ENCODE assay signal across 19 cellular contexts in genomic region chr7:155340071-155340531, GRCh38. TPM values are rescaled to one million over a fixed set of nuclear protein-coding genes. Genes with fewer than 3 reads are reported as not detected.
DNase-seq lines count a peak whose midpoint lies in the region; ATAC-seq, FAIRE-seq and TF ChIP-seq lines count a peak whose summit lies in the region.
"Had no signal": no experiment of that assay in that cellular context is flagged by ENCODE, and none has a peak within 500 bp of the region (broad histone marks: within the 10 kb centered on the region; RNA-seq: fewer than 3 reads in every experiment).

No MANE protein-coding gene starts in this region.

- no peak overlapping the region for H3K9ac ChIP-seq in HepG2 (ENCODE audit: insufficient read depth, low read depth, low read length)
- no peak overlapping the region for H3K9ac ChIP-seq in H1 (replicated peaks in 1 of 4; ENCODE audit: extremely low read depth in 1 of 4, low read depth in 3 of 4, low read length in 3 of 4)

- no TSS peak for BruUV-seq in HepG2 (replicated peaks; lab: Mats Ljungman, UMichigan)

- H2BK120ac ChIP-seq in H1 (replicated peaks; ENCODE audit: low read depth, low read length), result no peak overlapping the region

- H2BK15ac ChIP-seq in H1 (ENCODE audit: low read length), result no peak overlapping the region

- no peak overlapping the region for H3K18ac ChIP-seq in H1 (ENCODE audit: extremely low read depth, low read length)

- H3K27ac ChIP-seq in right lobe of liver (no peak overlapping the region), HepG2 (ENCODE audit: extremely low read length, insufficient read depth, low read length) (no peak overlapping the region), H1 (ENCODE audit: low read depth, low read length) (no peak overlapping the region), osteoblast (ENCODE audit: low read depth, low read length) (no peak overlapping the region), psoas muscle (no peak overlapping the region)
- H3K27ac ChIP-seq: C4-2B had no signal

- intact Hi-C loops in right lobe of liver (cut with DNase I), result loop anchor here in 1 of 2 donors (5.0 kb wide), 1 partner anchor 148 kb away; no protein-coding TSS in a partner anchor
- intact Hi-C loops in HepG2 (cut with micrococcal nuclease; ENCODE audit: unreplicated experiment), result no loop called here
- intact Hi-C loops in psoas muscle (cut with DNase I), result loop anchor here (5.0 kb wide), 2 partner anchors 38 to 413 kb away; no protein-coding TSS in a partner anchor

- peak overlapping the region; percentile 15 for H4K91ac ChIP-seq in H1 (replicated peaks; ENCODE audit: insufficient read length, low read length)

- no peak overlapping the region for H3K56ac ChIP-seq in H1 (replicated peaks; ENCODE audit: insufficient read length, low read depth, low read length)

- no peak overlapping the region for H2BK12ac ChIP-seq in H1 (ENCODE audit: low read depth, low read length)

- H3K4me3 ChIP-seq in right lobe of liver, result no peak overlapping the region
- no peak overlapping the region for H3K4me3 ChIP-seq in HepG2 (replicated peaks in 1 of 3; ENCODE audit: insufficient read depth in 1 of 3, low read depth in 2 of 3, low read length in 3 of 3)
- H3K4me3 ChIP-seq in H1 (ENCODE audit: extremely low read depth in 1 of 4, insufficient read depth in 2 of 4, low read depth in 3 of 4, low read length in 4 of 4), result no peak overlapping the region
- no peak overlapping the region for H3K4me3 ChIP-seq in osteoblast (ENCODE audit: insufficient read depth, low read length)
- no peak overlapping the region for H3K4me3 ChIP-seq in psoas muscle
- H3K4me3 ChIP-seq: HAP-1 had no signal

- FAIRE-seq in HepG2 (lab: Jason Lieb, UNC) (no peak), H1 (lab: Jason Lieb, UNC) (no peak)
- FAIRE-seq: D721Med, GM12892 had no signal

- no peaks in the 10 kb centered on the region for H3K23me2 ChIP-seq in H1 (ENCODE audit: low read depth, low read length)

- H2BK20ac ChIP-seq in H1 (ENCODE audit: low read length), result no peak overlapping the region

- H3K27me3 ChIP-seq in right lobe of liver (no peaks in the 10 kb centered on the region), HepG2 (ENCODE audit: control insufficient read depth in 1 of 2, insufficient read depth in 2 of 2, low read length in 2 of 2) (peaks cover 4 to 43% of the 10 kb centered on the region in 2 experiments; a peak in 3 of 5 replicates), H1 (replicated peaks in 1 of 4; ENCODE audit: control insufficient read depth in 3 of 4, extremely low read depth in 1 of 4, insufficient read depth in 3 of 4, low read length in 3 of 4) (peaks cover 0 to 2% (median 1%) of the 10 kb centered on the region in 4 experiments; a peak in 2 of 7 replicates), osteoblast (ENCODE audit: insufficient read depth, low read length) (peaks cover 22% of the 10 kb centered on the region), psoas muscle (ENCODE audit: insufficient read depth in 3 of 3, low read length in 2 of 3) (peaks cover 0 to 37% (median 14%) of the 10 kb centered on the region in 3 donors)

- H3K79me1 ChIP-seq in H1 (ENCODE audit: low read depth, low read length), result no peaks in the 10 kb centered on the region

- no peak overlapping the region for H2AK5ac ChIP-seq in H1 (ENCODE audit: low read depth, low read length)

- ATAC-seq in right lobe of liver, result no peak
- no peak for ATAC-seq in HepG2
- ATAC-seq in psoas muscle, result no peak

- H3K79me2 ChIP-seq in HepG2 (ENCODE audit: insufficient read depth, low read length) (no peaks in the 10 kb centered on the region), H1 (ENCODE audit: control insufficient read depth in 1 of 2, insufficient read depth in 2 of 2, low read length in 2 of 2) (no peaks in the 10 kb centered on the region), osteoblast (ENCODE audit: insufficient read depth, low read length) (no peaks in the 10 kb centered on the region)

- TF ChIP-seq RAD21 in HepG2 (CRISPR knock-in tag; IDR thresholded peaks at IDR 0.05) (no peak), H1 (IDR thresholded peaks at IDR 0.05 in 1 of 2, conservative IDR thresholded peaks at IDR 0.05 in 1 of 2; ENCODE audit: low read depth in 2 of 2, low read length in 2 of 2) (no peak)

- in situ Hi-C loops in HepG2 (cut with HindIII; ENCODE audit: extremely low pct_ligation_motif_present, low pct_unique_long_range_greater_than_20kb), result loop anchor here (5.0 kb wide), 1 partner anchor 148 kb away; no protein-coding TSS in a partner anchor

- no peak for TF ChIP-seq POLR2A in right lobe of liver (IDR thresholded peaks at IDR 0.05)
- no peak for TF ChIP-seq POLR2A in HepG2 (IDR thresholded peaks at IDR 0.05; ENCODE audit: insufficient read depth in 1 of 2, low read depth in 2 of 2, low read length in 2 of 2)
- no peak for TF ChIP-seq POLR2A in H1 (IDR thresholded peaks at IDR 0.05; ENCODE audit: control extremely low read depth in 1 of 2, low read depth in 2 of 2, low read length in 2 of 2)

- 100% methylated on average over 1 of the region's 14 CpGs for WGBS in right lobe of liver (ENCODE audit: insufficient coverage, low coverage, low lambda C conversion rate, missing lambda C conversion rate)
- 29% methylated on average over 10 of the region's 14 CpGs for WGBS in HepG2 (ENCODE audit: low lambda C conversion rate)
- WGBS in H1 (ENCODE audit: extremely low coverage in 1 of 2, insufficient coverage in 1 of 2, insufficient read length in 1 of 2, insufficient replicate concordance in 2 of 2, low coverage in 1 of 2, low lambda C conversion rate in 2 of 2, missing lambda C conversion rate in 1 of 2), 2 experiments, result 85% methylated on average over 14 of the region's 14 CpGs; no CpG with 5 or more reads in 1 of the 2 experiments
- WGBS in psoas muscle, 3 donors, result 70 to 79% (median 78%) methylated on average over 14 of the region's 14 CpGs

- TF ChIP-seq CTCF in right lobe of liver (IDR thresholded peaks at IDR 0.05) (no peak), HepG2 (CRISPR knock-in tag; IDR thresholded peaks at IDR 0.05) (no peak), H1 (IDR thresholded peaks at IDR 0.05; ENCODE audit: control extremely low read depth in 1 of 3, insufficient read depth in 1 of 3, low read depth in 1 of 3, low read length in 3 of 3) (no peak), osteoblast (IDR thresholded peaks at IDR 0.05; ENCODE audit: extremely low read depth, low read depth, low read length) (no peak), psoas muscle (IDR thresholded peaks at IDR 0.05) (no peak)

- no peak overlapping the region for H2BK5ac ChIP-seq in H1 (ENCODE audit: low read depth, low read length)

- H3K4me1 ChIP-seq in right lobe of liver (peaks cover 0 to 8% (median 0%) of the 10 kb centered on the region in 4 donors), HepG2 (ENCODE audit: insufficient read depth, low read length) (peaks cover 5% of the 10 kb centered on the region; the same call in 1 of the 2 replicates), H1 (replicated peaks in 1 of 4; ENCODE audit: control insufficient read depth in 3 of 4, insufficient read depth in 4 of 4, low read length in 3 of 4) (peaks cover 0 to 2% (median under 1%) of the 10 kb centered on the region in 4 experiments; a peak in 1 of 7 replicates), osteoblast (ENCODE audit: insufficient read depth, low read length) (no peaks in the 10 kb centered on the region), psoas muscle (peaks cover 1% of the 10 kb centered on the region)

- H3K4me2 ChIP-seq in HepG2 (ENCODE audit: low read depth, low read length) (no peak overlapping the region), H1 (ENCODE audit: insufficient read depth in 1 of 2, low read depth in 2 of 2, low read length in 2 of 2) (no peak overlapping the region), osteoblast (ENCODE audit: insufficient read depth, low read length) (no peak overlapping the region)

- no peak overlapping the region for H3K23ac ChIP-seq in H1 (ENCODE audit: insufficient read length)

- POLR2A ChIA-PET in HepG2 (lab: Yijun Ruan, JAX) (no interaction called here), H1 (lab: Charles Lee; ENCODE audit: partially characterized antibody) (no interaction called here)

- H2AFZ ChIP-seq in HepG2 (ENCODE audit: low read length), result no peak overlapping the region
- H2AFZ ChIP-seq in H1 (ENCODE audit: low read length), result no peak overlapping the region
- H2AFZ ChIP-seq in osteoblast (ENCODE audit: low read length), result no peak overlapping the region

- TF ChIP-seq EP300 in HepG2 (IDR thresholded peaks at IDR 0.05; ENCODE audit: low read depth in 2 of 2, low read length in 2 of 2) (no peak), HepG2 (CRISPR knock-in tag; IDR thresholded peaks at IDR 0.05; ENCODE audit: borderline replicate concordance) (no peak), H1 (IDR thresholded peaks at IDR 0.05; ENCODE audit: borderline replicate concordance in 1 of 2, low read depth in 2 of 2, low read length in 2 of 2) (no peak)

- H3K9me3 ChIP-seq in right lobe of liver, result no peaks in the 10 kb centered on the region
- no peaks in the 10 kb centered on the region for H3K9me3 ChIP-seq in HepG2 (ENCODE audit: low read length)
- H3K9me3 ChIP-seq in H1 (ENCODE audit: insufficient read depth in 2 of 2, low read depth in 1 of 2, low read length in 1 of 2), result no peaks in the 10 kb centered on the region
- H3K9me3 ChIP-seq in osteoblast (ENCODE audit: low read depth, low read length), result no peaks in the 10 kb centered on the region
- H3K9me3 ChIP-seq in psoas muscle, result no peaks in the 10 kb centered on the region
- H3K9me3 ChIP-seq: HAP-1 had no signal

- H4K5ac ChIP-seq in H1 (ENCODE audit: insufficient read length, low read depth, low read length), result no peak overlapping the region

- no peak overlapping the region for H3K4ac ChIP-seq in H1 (replicated peaks; ENCODE audit: insufficient read length, low read depth, low read length)

- no peaks in the 10 kb centered on the region for H4K20me1 ChIP-seq in HepG2 (ENCODE audit: insufficient read depth, low read length)
- H4K20me1 ChIP-seq in H1 (replicated peaks in 1 of 2; ENCODE audit: control insufficient read depth in 1 of 2, insufficient read depth in 2 of 2, low read length in 2 of 2), result no peaks in the 10 kb centered on the region
- no peaks in the 10 kb centered on the region for H4K20me1 ChIP-seq in osteoblast (ENCODE audit: insufficient read depth, low read length)

- H3K36me3 ChIP-seq in right lobe of liver, result no peaks in the 10 kb centered on the region
- H3K36me3 ChIP-seq in HepG2 (replicated peaks in 1 of 2; ENCODE audit: control insufficient read depth in 1 of 2, insufficient read depth in 2 of 2, low read length in 2 of 2), result no peaks in the 10 kb centered on the region
- no peaks in the 10 kb centered on the region for H3K36me3 ChIP-seq in H1 (ENCODE audit: control insufficient read depth in 2 of 4, insufficient read depth in 4 of 4, low read length in 3 of 4)
- no peaks in the 10 kb centered on the region for H3K36me3 ChIP-seq in osteoblast (ENCODE audit: insufficient read depth, low read length)
- H3K36me3 ChIP-seq in psoas muscle (ENCODE audit: insufficient read depth in 1 of 2, low read depth in 1 of 2), result no peaks in the 10 kb centered on the region
- H3K36me3 ChIP-seq: HAP-1 had no signal

- 0 out of 2 replicates have a peak overlapping the region, but pooled peaks have one; percentile 38 for H4K8ac ChIP-seq in H1 (ENCODE audit: extremely low read depth, insufficient read depth, low read length)

- H3K14ac ChIP-seq in H1 (ENCODE audit: insufficient read length), result no peak overlapping the region

- CTCF ChIA-PET in HepG2 (lab: Yijun Ruan, JAX; ENCODE audit: low intra/inter-chr PET ratio, low total read pairs) (no interaction called here), H1 (lab: Charles Lee; ENCODE audit: partially characterized antibody) (interaction anchor here (0.6 to 2.1 kb wide), 2 partner anchors 16 to 119 kb away, joined by 3 to 9 read pairs; no protein-coding TSS in a partner anchor)

- DNase-seq in right lobe of liver (peak in 2 of 3 donors; percentile 19 to 35), HepG2 (ENCODE audit: low spot score) (no peak), H1 (ENCODE audit: low read depth in 1 of 2, low spot score in 2 of 2) (peak in 1 of 2 experiments; percentile 39), osteoblast (ENCODE audit: insufficient read length, low spot score, missing footprints) (peak; percentile 57), epidermal melanocyte (ENCODE audit: insufficient read length, low spot score) (no peak), psoas muscle (no peak), NCI-H226 (no peak)
- DNase-seq: 8988T; ACHN; CD4-positive, alpha-beta memory T cell; COR-L47; DMS153; DMS79 treated with DMSO at 0.1 percent for 48 hours; GDM1; GOT3 had no signal

RNA-seq across cellular contexts. Expression of gene INSIG1, which starts 42.4 kb away (rescaled TPM):
- total RNA-seq in right lobe of liver (100 to 1,000 TPM; 130 to 625 (median 205) TPM), HepG2 (2016; rRNA removed; fragmentation: Illumina TruSeq; extraction: Trizol) (0.11 and 0.20 TPM in 2 replicates), osteoblast (835 and 847 TPM in 2 replicates), psoas muscle (10 to 100 TPM in 1 of 4 donors, 1 to 10 TPM in 3; 4.0 to 11.1 (median 6.6) TPM)
- 0.26 TPM in 1 of 2 replicates, not detected in the other for total RNA-seq in HepG2 (2016; cell fraction: cytosol; rRNA removed; fragmentation: Illumina TruSeq; extraction: Trizol; ENCODE audit: low read depth)
- 0.09 and 0.13 TPM in 2 replicates for total RNA-seq in HepG2 (2016; cell fraction: insoluble cytoplasmic fraction; rRNA removed; fragmentation: Illumina TruSeq; extraction: Trizol)
- total RNA-seq in HepG2 (2016; cell fraction: membrane; rRNA removed; fragmentation: Illumina TruSeq; extraction: Trizol), result 0.09 and 0.48 TPM in 2 replicates
- not detected in 2 replicates for total RNA-seq in HepG2 (2016; cell fraction: nucleus; rRNA removed; fragmentation: Illumina TruSeq; extraction: Trizol)
- polyA plus RNA-seq in HepG2 (2011; rRNA removed) (0.07 and 0.16 TPM in 2 replicates), H1 (2011; rRNA removed) (58.4 and 68.1 TPM in 2 replicates), psoas muscle (10 to 100 TPM in 1 of 3 donors, 1 to 10 TPM in 2; 5.3 to 20.0 (median 9.5) TPM)
- 0.10 and 0.17 TPM in 2 replicates for polyA plus RNA-seq in HepG2 (2011; cell fraction: cytosol; rRNA removed)
- 0.10 and 0.23 TPM in 2 replicates for polyA plus RNA-seq in HepG2 (2011; cell fraction: nucleus; rRNA removed)
- polyA plus RNA-seq in HepG2 (2012), result 0.08 and 0.17 TPM in 2 replicates
- 0.03 TPM in 1 of 2 replicates, not detected in the other for polyA plus RNA-seq in HepG2 (2016; cell fraction: cytosol; fragmentation: Illumina TruSeq; extraction: Trizol; ENCODE audit: low read depth)
- polyA plus RNA-seq in HepG2 (2016; cell fraction: insoluble cytoplasmic fraction; fragmentation: Illumina TruSeq; extraction: Trizol; ENCODE audit: low read depth), result 0.10 TPM in 1 of 2 replicates, not detected in the other
- polyA plus RNA-seq in HepG2 (2016; cell fraction: membrane; fragmentation: Illumina TruSeq; extraction: Trizol; ENCODE audit: low read depth), result 0.13 TPM in 1 of 2 replicates, not detected in the other
- polyA plus RNA-seq in HepG2 (2016; cell fraction: nucleus; fragmentation: Illumina TruSeq; extraction: Trizol; ENCODE audit: insufficient read depth, low read depth), result 0.25 TPM in 1 of 2 replicates, not detected in the other
- polyA minus RNA-seq in HepG2 (2011; rRNA and poly(A)+ RNA removed; ENCODE audit: low replicate concordance), result 0.60 and 64.4 TPM in 2 replicates
- 0.30 and 0.35 TPM in 2 replicates for polyA minus RNA-seq in HepG2 (2011; cell fraction: cytosol; rRNA and poly(A)+ RNA removed)
- 0.25 and 0.52 TPM in 2 replicates for polyA minus RNA-seq in HepG2 (2011; cell fraction: nucleus; rRNA and poly(A)+ RNA removed)
- total RNA-seq in H1 (2021; fragmentation: NEBNext Ultra II Directional; extraction: Animal tissue kit (Norgen Biotek cat#: 25700)), result 40.0 and 44.7 TPM in 2 replicates
- 47.8 TPM for polyA plus RNA-seq in H1 (2011; cell fraction: cytosol; rRNA removed)
- polyA plus RNA-seq in H1 (2011; cell fraction: nucleus; rRNA removed), result 41.8 TPM
- polyA plus RNA-seq in H1 (2012, experiment 1 of 2), result 32.4 to 45.3 TPM (median 36.5 TPM) in 4 replicates
- polyA plus RNA-seq in H1 (2012, experiment 2 of 2), result 27.0 TPM
- 102 TPM for polyA plus RNA-seq in H1 (2013, experiment 1 of 2)
- 129 TPM for polyA plus RNA-seq in H1 (2013, experiment 2 of 2)
- polyA minus RNA-seq in H1 (2011; rRNA and poly(A)+ RNA removed), result 42.3 and 43.0 TPM in 2 replicates
- polyA minus RNA-seq in H1 (2011; cell fraction: cytosol; rRNA and poly(A)+ RNA removed), result 48.4 TPM
- 47.7 TPM for polyA minus RNA-seq in H1 (2011; cell fraction: nucleus; rRNA and poly(A)+ RNA removed)

Comparison
In these comparisons a context has a peak if more than half of its experiments do, and no peak if none do; other contexts are left out.
1. DNase-seq: peak in right lobe of liver (2 of 3) and osteoblast (single experiment); none in HepG2 (single experiment), epidermal melanocyte (single experiment), psoas muscle (0 of 2) and NCI-H226 (single experiment).